In genomic region chr18:13410471-13410870, GRCh38 we compare ENCODE assay signal across 20 cellular contexts.
A peak's percentile ranks its signal among the peaks of the same experiment; 100 is the strongest.
DNase-seq lines count a peak whose midpoint lies in the region; ATAC-seq and TF ChIP-seq lines count a peak whose summit lies in the region.
"Had no signal": no experiment of that assay in that cellular context is flagged by ENCODE, and none has a peak within 500 bp of the region (broad histone marks: within the 10 kb centered on the region; RNA-seq: fewer than 3 reads in every experiment).

No MANE protein-coding gene starts in this region.

- intact Hi-C loops in colonic mucosa (cut with DNase I) (no loop called here), left colon (cut with DNase I, micrococcal nuclease) (no loop called here)

- TF ChIP-seq CTCF in DND-41 (IDR thresholded peaks at IDR 0.05; ENCODE audit: borderline replicate concordance, extremely low read depth, low read length, poor library complexity, severe bottlenecking) (no peak), colonic mucosa (IDR thresholded peaks at IDR 0.05) (no peak), osteoblast (IDR thresholded peaks at IDR 0.05; ENCODE audit: extremely low read depth, low read depth, low read length) (no peak)

- H4K20me1 ChIP-seq in DND-41 (ENCODE audit: insufficient read depth, low read length), result no peaks in the 10 kb centered on the region
- H4K20me1 ChIP-seq in osteoblast (ENCODE audit: insufficient read depth, low read length), result no peaks in the 10 kb centered on the region

- H3K9me3 ChIP-seq in DND-41 (ENCODE audit: insufficient read depth, low read length, severe bottlenecking) (peaks cover 3% of the 10 kb centered on the region), colonic mucosa (no peaks in the 10 kb centered on the region), osteoblast (ENCODE audit: low read depth, low read length) (peaks cover 5% of the 10 kb centered on the region), MG63 (no peaks in the 10 kb centered on the region)
- H3K9me3 ChIP-seq: A549, Caco-2 had no signal

- H3K36me3 ChIP-seq in DND-41 (ENCODE audit: insufficient read depth, low read length) (peaks cover 14% of the 10 kb centered on the region), colonic mucosa (no peaks in the 10 kb centered on the region), osteoblast (ENCODE audit: insufficient read depth, low read length) (no peaks in the 10 kb centered on the region), MG63 (no peaks in the 10 kb centered on the region)

- ATAC-seq in DND-41 (ENCODE audit: insufficient read depth, low read depth) (no peak), left colon (peak; percentile 87)
- ATAC-seq: A549; CD8-positive, alpha-beta T cell had no signal

- H3K27me3 ChIP-seq in DND-41 (ENCODE audit: insufficient read depth, low read length, poor library complexity), result no peaks in the 10 kb centered on the region
- H3K27me3 ChIP-seq in colonic mucosa, result no peaks in the 10 kb centered on the region
- H3K27me3 ChIP-seq in osteoblast (ENCODE audit: insufficient read depth, low read length), result peaks cover 3% of the 10 kb centered on the region
- H3K27me3 ChIP-seq in MG63, result no peaks in the 10 kb centered on the region
- H3K27me3 ChIP-seq: BLaER1 treated with 17β-estradiol and CSF1 and Interleukin-3, amounts not matched to agents 10 nM and 100 nM had no signal

- H3K9ac ChIP-seq in DND-41 (ENCODE audit: low read depth, low read length) (no peak overlapping the region), colonic mucosa (ENCODE audit: low read depth in 2 of 2, low read length in 2 of 2) (no peak overlapping the region)
- H3K9ac ChIP-seq: BLaER1 treated with 17β-estradiol and CSF1 and Interleukin-3, amounts not matched to agents 10 nM and 100 nM had no signal

- H3K4me1 ChIP-seq in DND-41 (ENCODE audit: insufficient read depth, low read length), result peaks cover 4% of the 10 kb centered on the region
- H3K4me1 ChIP-seq in colonic mucosa, result peaks cover 7% of the 10 kb centered on the region
- H3K4me1 ChIP-seq in osteoblast (ENCODE audit: insufficient read depth, low read length), result no peaks in the 10 kb centered on the region
- H3K4me1 ChIP-seq: A549, Caco-2 had no signal

- 0 out of 2 replicates have a peak, but pooled peaks cover 2% of the 10 kb centered on the region for H3K79me2 ChIP-seq in DND-41 (ENCODE audit: insufficient read depth, low read length)
- H3K79me2 ChIP-seq in osteoblast (ENCODE audit: insufficient read depth, low read length), result no peaks in the 10 kb centered on the region

- H3K4me2 ChIP-seq in DND-41 (ENCODE audit: insufficient read depth, low read length) (no peak overlapping the region), osteoblast (ENCODE audit: insufficient read depth, low read length) (no peak overlapping the region)
- H3K4me2 ChIP-seq: A549; BLaER1 treated with 17β-estradiol and CSF1 and Interleukin-3, amounts not matched to agents 10 nM and 100 nM had no signal

- H3K4me3 ChIP-seq in DND-41 (ENCODE audit: low read depth in 1 of 2, low read length in 2 of 2) (no peak overlapping the region), colonic mucosa (no peak overlapping the region), osteoblast (ENCODE audit: insufficient read depth, low read length) (no peak overlapping the region), MG63 (no peak overlapping the region)
- H3K4me3 ChIP-seq: A549; BLaER1 treated with 17β-estradiol and CSF1 and Interleukin-3, amounts not matched to agents 10 nM and 100 nM had no signal

- no peak for DNase-seq in DND-41
- no peak for DNase-seq in colonic mucosa
- DNase-seq in left colon, result no peak
- DNase-seq in osteoblast (ENCODE audit: insufficient read length, low spot score, missing footprints), result peak; percentile 8
- DNase-seq in NCI-H1048 (lab: John Stamatoyannopoulos, UW), result no peak
- DNase-seq in DMS 273 treated with DMSO at 0.1 percent for 48 hours (lab: John Stamatoyannopoulos, UW), result no peak
- DNase-seq in MG63, result no peak
- DNase-seq: AML-193; Caco-2; Calu3; CD4-positive, alpha-beta T cell; DMS153; DMS53; DMS79; GF-D8 had no signal

- H2AFZ ChIP-seq in DND-41 (ENCODE audit: low read depth, low read length), result no peak overlapping the region
- no peak overlapping the region for H2AFZ ChIP-seq in osteoblast (ENCODE audit: low read length)

- H3K27ac ChIP-seq in DND-41 (ENCODE audit: low read length), result 0 out of 2 replicates have a peak overlapping the region, but pooled peaks have one; percentile 24
- peak overlapping the region; percentile 48 for H3K27ac ChIP-seq in colonic mucosa
- no peak overlapping the region for H3K27ac ChIP-seq in osteoblast (ENCODE audit: low read depth, low read length)
- H3K27ac ChIP-seq: 22Rv1, A549, C4-2B had no signal
